ENCODE assay signal across 1 cellular context in genomic region chr17:42537826-42538451, GRCh38.
TF ChIP-seq lines count a peak whose summit lies in the region.

No MANE protein-coding gene starts in this region.

TF ChIP-seq in A549, 52 proteins besides CTCF, POLR2A, EP300 and RAD21:
- TF ChIP-seq HOXA7 (CRISPR knock-in tag; IDR thresholded peaks at IDR 0.05) (0 out of 2 replicates have a peak, but pooled peaks have one; percentile 48), REST (IDR thresholded peaks at IDR 0.05) (no peak)
